Comparison of ENCODE assay signal across 21 cellular contexts in the genomic region with DNA sequence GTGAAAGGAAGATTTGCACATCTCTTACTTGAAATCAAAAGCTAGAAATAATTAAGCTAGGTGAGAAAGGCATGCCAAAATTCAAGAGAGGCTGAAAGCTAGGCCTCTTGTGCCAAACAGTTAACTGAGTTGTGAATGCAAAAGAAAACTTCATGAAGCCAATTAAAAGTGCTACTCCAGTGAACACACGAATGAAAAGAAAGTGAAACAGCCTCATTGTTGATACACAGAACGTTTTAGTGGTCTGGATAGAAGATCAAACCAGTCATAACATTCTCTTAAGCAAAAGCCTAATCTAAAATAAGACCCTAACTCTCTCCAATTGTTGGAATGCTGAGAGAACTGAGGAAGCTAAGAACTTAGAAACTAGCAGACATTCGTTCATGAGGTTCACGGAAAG.
"Had no signal": no experiment of that assay in that cellular context is flagged by ENCODE, and none has a peak within 500 bp of the region (broad histone marks: within the 10 kb centered on the region; RNA-seq: fewer than 3 reads in every experiment).

No MANE protein-coding gene starts in this region.

- H3K9me3 Mint-ChIP-seq: activated T-helper 1 cell treated with anti-CD3 and anti-CD28 coated beads, Interleukin-12 subunit alpha, Interleukin-12 subunit beta, Interleukin-2, Interleukin-4 antibody, amounts not matched to agents 30 ng/mL and 10 ng/mL and 1 ng/mL, durations not matched to agents 14 hours and 24 hours and 36 hours had no signal

- H3K4me3 Mint-ChIP-seq: activated CD8-positive, alpha-beta T cell treated with anti-CD3 and anti-CD28 coated beads for 36 hours; activated T-helper 1 cell treated with anti-CD3 and anti-CD28 coated beads, Interleukin-12 subunit alpha, Interleukin-12 subunit beta, Interleukin-2, Interleukin-4 antibody, amounts not matched to agents 30 ng/mL and 10 ng/mL and 1 ng/mL, durations not matched to agents 14 hours and 24 hours and 36 hours had no signal

- H3K36me3 Mint-ChIP-seq: naive thymus-derived CD4-positive, alpha-beta T cell had no signal

- ATAC-seq: activated CD8-positive, alpha-beta T cell treated with anti-CD3 and anti-CD28 coated beads for 36 hours; mucosa of descending colon; naive thymus-derived CD4-positive, alpha-beta T cell had no signal

- DNase-seq: activated CD4-positive, alpha-beta T cell treated with anti-CD3 and anti-CD28 coated beads for 4 hours; activated CD8-positive, alpha-beta memory T cell treated with anti-CD3 and anti-CD28 coated beads, Interleukin-2, amount 50 U/mL, for 48 hours; activated CD8-positive, alpha-beta T cell treated with anti-CD3 and anti-CD28 coated beads for 36 hours; activated naive CD4-positive, alpha-beta T cell; aorta; foreskin fibroblast; hippocampal formation; left ventricle myocardium inferior; mucosa of descending colon; naive thymus-derived CD4-positive, alpha-beta T cell; posterior cingulate gyrus; stimulated activated CD4-positive, alpha-beta T cell treated with anti-CD3 and anti-CD28 coated beads, Interleukin-15, amount 100 ng/mL, for 24 hours; stimulated activated CD4-positive, alpha-beta T cell treated with anti-CD3 and anti-CD28 coated beads, Interleukin-4, amount 100 ng/mL, for 1 hour; stimulated activated naive CD4-positive, alpha-beta T cell; substantia nigra; T-helper 1 cell; transverse colon had no signal

- H3K27ac ChIP-seq: left ventricle myocardium inferior, right atrium auricular region, transverse colon, vagina, VCaP had no signal

- H3K4me3 ChIP-seq: left ventricle myocardium inferior, mucosa of descending colon, right atrium auricular region, transverse colon, vagina had no signal

- H3K4me1 ChIP-seq: left ventricle myocardium inferior, right atrium auricular region, transverse colon, vagina had no signal

- H3K36me3 ChIP-seq: left ventricle myocardium inferior, right atrium auricular region, transverse colon, vagina had no signal

- H3K27me3 ChIP-seq: right atrium auricular region, transverse colon, vagina had no signal

- H3K27ac Mint-ChIP-seq: activated CD8-positive, alpha-beta T cell treated with anti-CD3 and anti-CD28 coated beads for 36 hours; activated T-helper 1 cell treated with anti-CD3 and anti-CD28 coated beads, Interleukin-12 subunit alpha, Interleukin-12 subunit beta, Interleukin-2, Interleukin-4 antibody, amounts not matched to agents 30 ng/mL and 10 ng/mL and 1 ng/mL, durations not matched to agents 14 hours and 24 hours and 36 hours; naive thymus-derived CD4-positive, alpha-beta T cell had no signal
